18 cellular contexts compared by ENCODE assay signal in the genomic region with DNA sequence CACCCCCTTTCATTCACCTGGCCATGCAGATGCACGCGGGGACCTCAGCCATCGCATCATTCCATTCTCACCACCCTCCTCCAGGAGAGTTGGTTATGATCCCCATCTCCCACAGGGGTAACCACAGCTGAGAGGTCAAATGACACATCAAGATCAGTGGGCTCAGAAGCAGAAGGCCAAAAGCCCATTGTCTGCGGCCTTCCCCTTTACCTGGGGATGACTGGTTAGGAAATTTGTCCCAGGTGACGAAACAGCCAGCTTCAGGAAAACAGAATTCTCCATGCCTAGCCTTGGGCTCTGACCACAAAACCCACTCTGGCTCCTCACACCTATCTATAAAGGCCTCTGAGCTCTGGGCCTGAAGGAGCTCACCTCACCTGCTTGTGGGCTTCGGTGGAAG.
"Had no signal": no experiment of that assay in that cellular context is flagged by ENCODE, and none has a peak within 500 bp of the region (broad histone marks: within the 10 kb centered on the region; RNA-seq: fewer than 3 reads in every experiment).

No MANE protein-coding gene starts in this region.

- ATAC-seq: activated naive CD8-positive, alpha-beta T cell treated with anti-CD3 and anti-CD28 coated beads, Interleukin-2, amount 50 U/mL, for 24 hours; activated T-cell treated with anti-CD3 and anti-CD28 coated beads, Interleukin-2, amount 50 U/mL, for 72 hours had no signal

- DNase-seq: activated CD4-positive, alpha-beta memory T cell treated with anti-CD3 and anti-CD28 coated beads for 36 hours; activated CD4-positive, alpha-beta T cell treated with anti-CD3 and anti-CD28 coated beads for 4 hours; activated CD4-positive, CD25-positive, alpha-beta regulatory T cell; activated gamma-delta T cell; activated naive CD4-positive, alpha-beta T cell treated with anti-CD3 and anti-CD28 coated beads, Interleukin-2, amount 50 U/mL, for 16 hours; activated naive CD8-positive, alpha-beta T cell treated with anti-CD3 and anti-CD28 coated beads, Interleukin-2, amount 50 U/mL, for 24 hours; activated T-cell treated with anti-CD3 and anti-CD28 coated beads, Interleukin-2, amount 50 U/mL, for 72 hours; effector CD4-positive, alpha-beta T cell; kidney; left ventricle myocardium inferior; naive B cell; stimulated activated CD4-positive, alpha-beta T cell treated with anti-CD3 and anti-CD28 coated beads, Interleukin-4, amount 100 ng/mL, for 4 hours; stomach; T1000 had no signal

- H3K4me3 ChIP-seq: cardiac muscle cell, left ventricle myocardium inferior, stomach, suprapubic skin, tibial nerve, uterus had no signal

- H3K27ac ChIP-seq: cardiac muscle cell, stomach, suprapubic skin had no signal

- H3K9me3 ChIP-seq: left ventricle myocardium inferior, stomach, suprapubic skin, tibial nerve, uterus had no signal

- FAIRE-seq: kidney had no signal

- H3K36me3 ChIP-seq: cardiac muscle cell, left ventricle myocardium inferior, stomach, suprapubic skin, tibial nerve, uterus had no signal

- H3K27me3 ChIP-seq: cardiac muscle cell, stomach, suprapubic skin, tibial nerve, uterus had no signal
